ENCODE assay signal across 8 cellular contexts in genomic region chr18:36809590-36810381, GRCh38. TPM values are rescaled to one million over a fixed set of nuclear protein-coding genes. Genes with fewer than 3 reads are reported as not detected.
DNase-seq lines count a peak whose midpoint lies in the region; ATAC-seq, FAIRE-seq and TF ChIP-seq lines count a peak whose summit lies in the region.

No MANE protein-coding gene starts in this region.

- peak; percentile 96 for FAIRE-seq in kidney (lab: Jason Lieb, UNC)

- TF ChIP-seq CTCF in mammary epithelial cell (conservative IDR thresholded peaks at IDR 0.05 in 1 of 2, IDR thresholded peaks at IDR 0.05 in 1 of 2; ENCODE audit: extremely low read depth in 1 of 2, insufficient read depth in 1 of 2, low read depth in 1 of 2, low read length in 2 of 2): peak; percentile 76 to 83
- peak; percentile 64 for TF ChIP-seq CTCF in kidney (IDR thresholded peaks at IDR 0.05; ENCODE audit: borderline replicate concordance, extremely low read depth, insufficient read depth)

- H3K79me2 ChIP-seq in mammary epithelial cell (ENCODE audit: insufficient read depth, low read length): peaks cover 4% of the 10 kb centered on the region

- BruUV-seq in mammary epithelial cell (replicated peaks; lab: Mats Ljungman, UMichigan): no TSS peak

- DNase-seq in CD4-positive, CD25-positive, alpha-beta regulatory T cell: peak; percentile 23 to 75 (median 66)
- DNase-seq in NCI-H1436 (lab: John Stamatoyannopoulos, UW): peak; percentile 74
- peak; percentile 47 for DNase-seq in SKM-1 (lab: John Stamatoyannopoulos, UW; ENCODE audit: unreplicated experiment)
- DNase-seq in mammary epithelial cell: peak; percentile 54
- no peak for DNase-seq in kidney
- peak; percentile 19 for DNase-seq in stimulated activated naive B cell treated with anti-CD40 and anti-IgM and Interleukin-4, amounts not matched to agents 10 μg/mL and 1 μg/mL and 100 μg/mL, for 72 hours

- peaks cover 37% of the 10 kb centered on the region for H3K36me3 Mint-ChIP-seq in CD4-positive, CD25-positive, alpha-beta regulatory T cell
- H3K36me3 Mint-ChIP-seq in stimulated activated naive B cell treated with anti-CD40 and anti-IgM and Interleukin-4, amounts not matched to agents 10 μg/mL and 1 μg/mL and 100 μg/mL, for 72 hours: peaks cover 33 to 50% of the 10 kb centered on the region in 2 donors

- H4K20me1 ChIP-seq in mammary epithelial cell (ENCODE audit: insufficient read depth, low read length): no peaks in the 10 kb centered on the region

- in situ Hi-C loops in mammary epithelial cell (cut with MboI; ENCODE audit: low sequenced_read_pairs in 2 of 2): no loop called here

- CTCF ChIA-PET in mammary epithelial cell (lab: Charles Lee; ENCODE audit: low non-redundant PET): interaction anchor here (0.5 kb wide), 1 partner anchor 90 kb away, joined by 4 read pairs; no protein-coding TSS in a partner anchor

- H3K4me1 ChIP-seq in CD4-positive, CD25-positive, alpha-beta regulatory T cell (ENCODE audit: control insufficient read depth, insufficient read depth, low read length, poor library complexity, severe bottlenecking): no peaks in the 10 kb centered on the region
- H3K4me1 ChIP-seq in mammary epithelial cell (ENCODE audit: insufficient read depth, low read length): no peaks in the 10 kb centered on the region
- no peaks in the 10 kb centered on the region for H3K4me1 ChIP-seq in kidney (ENCODE audit: control insufficient read depth in 1 of 2, insufficient read depth in 1 of 2, low read depth in 1 of 2, low read length in 2 of 2)

- no peaks in the 10 kb centered on the region for H3K9me3 Mint-ChIP-seq in CD4-positive, CD25-positive, alpha-beta regulatory T cell
- H3K9me3 Mint-ChIP-seq in stimulated activated naive B cell treated with anti-CD40 and anti-IgM and Interleukin-4, amounts not matched to agents 10 μg/mL and 1 μg/mL and 100 μg/mL, for 72 hours: no peaks in the 10 kb centered on the region

- peaks cover 47% of the 10 kb centered on the region for H3K36me3 ChIP-seq in CD4-positive, CD25-positive, alpha-beta regulatory T cell (ENCODE audit: control insufficient read depth, insufficient read depth, low read length)
- peaks cover 6% of the 10 kb centered on the region for H3K36me3 ChIP-seq in mammary epithelial cell (ENCODE audit: insufficient read depth, low read length)
- H3K36me3 ChIP-seq in kidney (ENCODE audit: control insufficient read depth in 1 of 2, insufficient read depth in 2 of 2, low read length in 2 of 2): peaks cover 3 to 17% of the 10 kb centered on the region in 2 donors

- H3K4me2 ChIP-seq in mammary epithelial cell (ENCODE audit: insufficient read depth, low read depth, low read length): no peak overlapping the region

- peak overlapping the region in 2 of 3 donors; percentile 41 to 69 for H3K27ac Mint-ChIP-seq in CD4-positive, CD25-positive, alpha-beta regulatory T cell
- H3K27ac Mint-ChIP-seq in stimulated activated naive B cell treated with anti-CD40 and anti-IgM and Interleukin-4, amounts not matched to agents 10 μg/mL and 1 μg/mL and 100 μg/mL, for 72 hours: no peak overlapping the region

- dilution Hi-C loops in mammary epithelial cell (cut with HindIII; ENCODE audit: low sequenced_read_pairs): no loop called here

- no peaks in the 10 kb centered on the region for H3K9me3 ChIP-seq in CD4-positive, CD25-positive, alpha-beta regulatory T cell (ENCODE audit: control insufficient read depth in 2 of 2, low read length in 2 of 2)
- no peaks in the 10 kb centered on the region for H3K9me3 ChIP-seq in mammary epithelial cell (replicated peaks; ENCODE audit: insufficient read depth, low read length)
- H3K9me3 ChIP-seq in kidney (ENCODE audit: control insufficient read depth in 1 of 2, low read length in 2 of 2): no peaks in the 10 kb centered on the region

- H3K4me3 Mint-ChIP-seq in CD4-positive, CD25-positive, alpha-beta regulatory T cell: no peak overlapping the region
- no peak overlapping the region for H3K4me3 Mint-ChIP-seq in stimulated activated naive B cell treated with anti-CD40 and anti-IgM and Interleukin-4, amounts not matched to agents 10 μg/mL and 1 μg/mL and 100 μg/mL, for 72 hours

- H3K4me1 Mint-ChIP-seq in CD4-positive, CD25-positive, alpha-beta regulatory T cell: peaks cover 10 to 21% (median 14%) of the 10 kb centered on the region in 4 donors
- H3K4me1 Mint-ChIP-seq in stimulated activated naive B cell treated with anti-CD40 and anti-IgM and Interleukin-4, amounts not matched to agents 10 μg/mL and 1 μg/mL and 100 μg/mL, for 72 hours: no peaks in the 10 kb centered on the region

- no peaks in the 10 kb centered on the region for H3K27me3 ChIP-seq in CD4-positive, CD25-positive, alpha-beta regulatory T cell (ENCODE audit: control insufficient read depth, insufficient read depth, low read length)
- no peaks in the 10 kb centered on the region for H3K27me3 ChIP-seq in mammary epithelial cell (ENCODE audit: insufficient read depth, low read length)

- H3K9ac ChIP-seq in mammary epithelial cell (ENCODE audit: insufficient read depth, low read length) (no peak overlapping the region), kidney (ENCODE audit: low read length in 2 of 2) (no peak overlapping the region)

- intact Hi-C loops in mammary epithelial cell (cut with micrococcal nuclease): loop anchor here (1.0 to 5.0 kb wide), 3 partner anchors 40 to 397 kb away; no protein-coding TSS in a partner anchor
- intact Hi-C loops in kidney (cut with DNase I): no loop called here

- no peak overlapping the region for H2AFZ ChIP-seq in mammary epithelial cell (ENCODE audit: low read depth, low read length)

- H3K27me3 Mint-ChIP-seq in CD4-positive, CD25-positive, alpha-beta regulatory T cell: no peaks in the 10 kb centered on the region
- no peaks in the 10 kb centered on the region for H3K27me3 Mint-ChIP-seq in stimulated activated naive B cell treated with anti-CD40 and anti-IgM and Interleukin-4, amounts not matched to agents 10 μg/mL and 1 μg/mL and 100 μg/mL, for 72 hours

- WGBS in mammary epithelial cell (ENCODE audit: low coverage, missing lambda C conversion rate): 52% methylated on average over 6 of the region's 6 CpGs

- H3K4me3 ChIP-seq in CD4-positive, CD25-positive, alpha-beta regulatory T cell (ENCODE audit: low read depth, low read length): no peak overlapping the region
- H3K4me3 ChIP-seq in mammary epithelial cell (replicated peaks in 1 of 3; ENCODE audit: insufficient read depth in 1 of 3, low read depth in 2 of 3, low read length in 3 of 3): no peak overlapping the region
- no peak overlapping the region for H3K4me3 ChIP-seq in kidney (ENCODE audit: low read length in 2 of 2)

- peak; percentile 82 to 92 for ATAC-seq in CD4-positive, CD25-positive, alpha-beta regulatory T cell (ENCODE audit: low read depth in 2 of 2)
- ATAC-seq in GM18868 (IDR thresholded peaks at IDR 0.05; ENCODE audit: unreplicated experiment): peak; percentile 99
- ATAC-seq in HG03025 (IDR thresholded peaks at IDR 0.05; ENCODE audit: low FRiP score, unreplicated experiment): peak; percentile 97
- ATAC-seq in stimulated activated naive B cell treated with anti-CD40 and anti-IgM and Interleukin-4, amounts not matched to agents 10 μg/mL and 1 μg/mL and 100 μg/mL, for 72 hours (replicated peaks): peak; percentile 89 to 96

- no peak overlapping the region for H3K27ac ChIP-seq in CD4-positive, CD25-positive, alpha-beta regulatory T cell (ENCODE audit: insufficient read depth, low read length, poor library complexity, severe bottlenecking)
- H3K27ac ChIP-seq in mammary epithelial cell (ENCODE audit: insufficient read depth, low read depth, low read length) (no peak overlapping the region), kidney (ENCODE audit: low read depth in 2 of 2, low read length in 2 of 2) (no peak overlapping the region)

RNA-seq across cellular contexts. Expression of gene TPGS2, which starts 19.0 kb away (rescaled TPM):
- 45.6 TPM for total RNA-seq in CD4-positive, CD25-positive, alpha-beta regulatory T cell
- polyA plus RNA-seq in CD4-positive, CD25-positive, alpha-beta regulatory T cell: 100 to 1,000 TPM in 1 of 4 donors, 10 to 100 TPM in 3; 69.1 to 107 (median 75.2) TPM
- total RNA-seq in mammary epithelial cell: 100 to 1,000 TPM; 117 to 125 TPM
- 393 TPM for polyA plus RNA-seq in mammary epithelial cell
- polyA minus RNA-seq in mammary epithelial cell: 247 TPM
- total RNA-seq in kidney: 63.0 TPM
- polyA plus RNA-seq in kidney (ENCODE audit: insufficient read depth, low read depth, low replicate concordance): 75.0 TPM

RNA-seq across cellular contexts. Expression of gene KIAA1328, which starts 19.1 kb away (rescaled TPM):
- 15.4 TPM for total RNA-seq in CD4-positive, CD25-positive, alpha-beta regulatory T cell
- polyA plus RNA-seq in CD4-positive, CD25-positive, alpha-beta regulatory T cell: 10 to 100 TPM in 1 of 4 donors, 1 to 10 TPM in 3; 7.9 to 10.2 (median 8.4) TPM
- total RNA-seq in mammary epithelial cell (1 to 10 TPM; 7.7 to 9.0 TPM), kidney (11.6 TPM)
- polyA plus RNA-seq in mammary epithelial cell (3.0 TPM), kidney (ENCODE audit: insufficient read depth, low read depth, low replicate concordance) (2.7 TPM)
- polyA minus RNA-seq in mammary epithelial cell: 9.4 TPM
